ENCODE assay signal across 1 cellular context in the genomic region with DNA sequence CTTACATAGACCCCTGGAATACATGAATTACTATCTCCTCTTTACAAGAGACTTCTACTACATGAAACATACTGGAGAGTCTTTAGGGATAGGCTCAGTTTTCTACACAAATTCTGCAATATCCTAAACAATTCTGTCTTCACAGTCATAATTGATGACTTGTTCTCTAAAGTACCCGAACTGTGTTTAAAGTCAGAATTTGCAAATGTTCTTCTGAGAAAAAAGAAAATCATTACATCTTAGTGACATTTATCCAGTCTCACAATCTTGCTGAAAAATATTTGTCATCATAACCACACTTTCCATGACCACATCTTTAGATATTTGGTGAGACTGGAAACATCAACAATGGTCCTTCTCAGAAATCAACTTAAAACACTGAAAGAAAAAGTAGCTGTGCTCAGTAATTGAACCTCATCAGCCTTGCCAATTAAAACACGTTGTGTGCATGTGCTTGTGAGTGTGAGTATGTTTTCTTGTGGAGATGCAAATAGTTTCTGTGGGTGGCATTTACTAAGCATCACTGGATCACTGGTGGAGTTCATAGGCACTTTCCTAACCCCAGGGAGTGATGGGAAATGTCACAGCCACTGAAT.
TF ChIP-seq lines count a peak whose summit lies in the region.

No MANE protein-coding gene starts in this region.

TF ChIP-seq in GM23338, 12 proteins besides CTCF, POLR2A, EP300 and RAD21:
- TF ChIP-seq, protein P1, sequence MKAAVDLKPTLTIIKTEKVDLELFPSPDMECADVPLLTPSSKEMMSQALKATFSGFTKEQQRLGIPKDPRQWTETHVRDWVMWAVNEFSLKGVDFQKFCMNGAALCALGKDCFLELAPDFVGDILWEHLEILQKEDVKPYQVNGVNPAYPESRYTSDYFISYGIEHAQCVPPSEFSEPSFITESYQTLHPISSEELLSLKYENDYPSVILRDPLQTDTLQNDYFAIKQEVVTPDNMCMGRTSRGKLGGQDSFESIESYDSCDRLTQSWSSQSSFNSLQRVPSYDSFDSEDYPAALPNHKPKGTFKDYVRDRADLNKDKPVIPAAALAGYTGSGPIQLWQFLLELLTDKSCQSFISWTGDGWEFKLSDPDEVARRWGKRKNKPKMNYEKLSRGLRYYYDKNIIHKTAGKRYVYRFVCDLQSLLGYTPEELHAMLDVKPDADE (IDR thresholded peaks at IDR 0.05): no peak
- no peak for TF ChIP-seq ZNF331 (CRISPR knock-in tag; IDR thresholded peaks at IDR 0.05; ENCODE audit: low read depth)
- TF ChIP-seq NANOG (IDR thresholded peaks at IDR 0.05; ENCODE audit: borderline replicate concordance): no peak
- no peak for TF ChIP-seq JUNB (IDR thresholded peaks at IDR 0.05; ENCODE audit: unreplicated experiment)
- no peak for TF ChIP-seq EZH2 (IDR thresholded peaks at IDR 0.05; ENCODE audit: low read depth, unreplicated experiment)
- no peak for TF ChIP-seq STAT1 (IDR thresholded peaks at IDR 0.05; ENCODE audit: unreplicated experiment)
- TF ChIP-seq, protein P2, sequence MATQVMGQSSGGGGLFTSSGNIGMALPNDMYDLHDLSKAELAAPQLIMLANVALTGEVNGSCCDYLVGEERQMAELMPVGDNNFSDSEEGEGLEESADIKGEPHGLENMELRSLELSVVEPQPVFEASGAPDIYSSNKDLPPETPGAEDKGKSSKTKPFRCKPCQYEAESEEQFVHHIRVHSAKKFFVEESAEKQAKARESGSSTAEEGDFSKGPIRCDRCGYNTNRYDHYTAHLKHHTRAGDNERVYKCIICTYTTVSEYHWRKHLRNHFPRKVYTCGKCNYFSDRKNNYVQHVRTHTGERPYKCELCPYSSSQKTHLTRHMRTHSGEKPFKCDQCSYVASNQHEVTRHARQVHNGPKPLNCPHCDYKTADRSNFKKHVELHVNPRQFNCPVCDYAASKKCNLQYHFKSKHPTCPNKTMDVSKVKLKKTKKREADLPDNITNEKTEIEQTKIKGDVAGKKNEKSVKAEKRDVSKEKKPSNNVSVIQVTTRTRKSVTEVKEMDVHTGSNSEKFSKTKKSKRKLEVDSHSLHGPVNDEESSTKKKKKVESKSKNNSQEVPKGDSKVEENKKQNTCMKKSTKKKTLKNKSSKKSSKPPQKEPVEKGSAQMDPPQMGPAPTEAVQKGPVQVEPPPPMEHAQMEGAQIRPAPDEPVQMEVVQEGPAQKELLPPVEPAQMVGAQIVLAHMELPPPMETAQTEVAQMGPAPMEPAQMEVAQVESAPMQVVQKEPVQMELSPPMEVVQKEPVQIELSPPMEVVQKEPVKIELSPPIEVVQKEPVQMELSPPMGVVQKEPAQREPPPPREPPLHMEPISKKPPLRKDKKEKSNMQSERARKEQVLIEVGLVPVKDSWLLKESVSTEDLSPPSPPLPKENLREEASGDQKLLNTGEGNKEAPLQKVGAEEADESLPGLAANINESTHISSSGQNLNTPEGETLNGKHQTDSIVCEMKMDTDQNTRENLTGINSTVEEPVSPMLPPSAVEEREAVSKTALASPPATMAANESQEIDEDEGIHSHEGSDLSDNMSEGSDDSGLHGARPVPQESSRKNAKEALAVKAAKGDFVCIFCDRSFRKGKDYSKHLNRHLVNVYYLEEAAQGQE (IDR thresholded peaks at IDR 0.05; ENCODE audit: unreplicated experiment): no peak
- no peak for TF ChIP-seq ZNF114 (CRISPR knock-in tag; IDR thresholded peaks at IDR 0.05)
- TF ChIP-seq EZH2phosphoT487 (IDR thresholded peaks at IDR 0.05; ENCODE audit: unreplicated experiment): no peak
- TF ChIP-seq CREB1 (CRISPR knock-in tag; IDR thresholded peaks at IDR 0.05; ENCODE audit: low read depth): no peak
- no peak for TF ChIP-seq POLR2AphosphoS5 (IDR thresholded peaks at IDR 0.05; ENCODE audit: low read depth)
- TF ChIP-seq, protein P3, sequence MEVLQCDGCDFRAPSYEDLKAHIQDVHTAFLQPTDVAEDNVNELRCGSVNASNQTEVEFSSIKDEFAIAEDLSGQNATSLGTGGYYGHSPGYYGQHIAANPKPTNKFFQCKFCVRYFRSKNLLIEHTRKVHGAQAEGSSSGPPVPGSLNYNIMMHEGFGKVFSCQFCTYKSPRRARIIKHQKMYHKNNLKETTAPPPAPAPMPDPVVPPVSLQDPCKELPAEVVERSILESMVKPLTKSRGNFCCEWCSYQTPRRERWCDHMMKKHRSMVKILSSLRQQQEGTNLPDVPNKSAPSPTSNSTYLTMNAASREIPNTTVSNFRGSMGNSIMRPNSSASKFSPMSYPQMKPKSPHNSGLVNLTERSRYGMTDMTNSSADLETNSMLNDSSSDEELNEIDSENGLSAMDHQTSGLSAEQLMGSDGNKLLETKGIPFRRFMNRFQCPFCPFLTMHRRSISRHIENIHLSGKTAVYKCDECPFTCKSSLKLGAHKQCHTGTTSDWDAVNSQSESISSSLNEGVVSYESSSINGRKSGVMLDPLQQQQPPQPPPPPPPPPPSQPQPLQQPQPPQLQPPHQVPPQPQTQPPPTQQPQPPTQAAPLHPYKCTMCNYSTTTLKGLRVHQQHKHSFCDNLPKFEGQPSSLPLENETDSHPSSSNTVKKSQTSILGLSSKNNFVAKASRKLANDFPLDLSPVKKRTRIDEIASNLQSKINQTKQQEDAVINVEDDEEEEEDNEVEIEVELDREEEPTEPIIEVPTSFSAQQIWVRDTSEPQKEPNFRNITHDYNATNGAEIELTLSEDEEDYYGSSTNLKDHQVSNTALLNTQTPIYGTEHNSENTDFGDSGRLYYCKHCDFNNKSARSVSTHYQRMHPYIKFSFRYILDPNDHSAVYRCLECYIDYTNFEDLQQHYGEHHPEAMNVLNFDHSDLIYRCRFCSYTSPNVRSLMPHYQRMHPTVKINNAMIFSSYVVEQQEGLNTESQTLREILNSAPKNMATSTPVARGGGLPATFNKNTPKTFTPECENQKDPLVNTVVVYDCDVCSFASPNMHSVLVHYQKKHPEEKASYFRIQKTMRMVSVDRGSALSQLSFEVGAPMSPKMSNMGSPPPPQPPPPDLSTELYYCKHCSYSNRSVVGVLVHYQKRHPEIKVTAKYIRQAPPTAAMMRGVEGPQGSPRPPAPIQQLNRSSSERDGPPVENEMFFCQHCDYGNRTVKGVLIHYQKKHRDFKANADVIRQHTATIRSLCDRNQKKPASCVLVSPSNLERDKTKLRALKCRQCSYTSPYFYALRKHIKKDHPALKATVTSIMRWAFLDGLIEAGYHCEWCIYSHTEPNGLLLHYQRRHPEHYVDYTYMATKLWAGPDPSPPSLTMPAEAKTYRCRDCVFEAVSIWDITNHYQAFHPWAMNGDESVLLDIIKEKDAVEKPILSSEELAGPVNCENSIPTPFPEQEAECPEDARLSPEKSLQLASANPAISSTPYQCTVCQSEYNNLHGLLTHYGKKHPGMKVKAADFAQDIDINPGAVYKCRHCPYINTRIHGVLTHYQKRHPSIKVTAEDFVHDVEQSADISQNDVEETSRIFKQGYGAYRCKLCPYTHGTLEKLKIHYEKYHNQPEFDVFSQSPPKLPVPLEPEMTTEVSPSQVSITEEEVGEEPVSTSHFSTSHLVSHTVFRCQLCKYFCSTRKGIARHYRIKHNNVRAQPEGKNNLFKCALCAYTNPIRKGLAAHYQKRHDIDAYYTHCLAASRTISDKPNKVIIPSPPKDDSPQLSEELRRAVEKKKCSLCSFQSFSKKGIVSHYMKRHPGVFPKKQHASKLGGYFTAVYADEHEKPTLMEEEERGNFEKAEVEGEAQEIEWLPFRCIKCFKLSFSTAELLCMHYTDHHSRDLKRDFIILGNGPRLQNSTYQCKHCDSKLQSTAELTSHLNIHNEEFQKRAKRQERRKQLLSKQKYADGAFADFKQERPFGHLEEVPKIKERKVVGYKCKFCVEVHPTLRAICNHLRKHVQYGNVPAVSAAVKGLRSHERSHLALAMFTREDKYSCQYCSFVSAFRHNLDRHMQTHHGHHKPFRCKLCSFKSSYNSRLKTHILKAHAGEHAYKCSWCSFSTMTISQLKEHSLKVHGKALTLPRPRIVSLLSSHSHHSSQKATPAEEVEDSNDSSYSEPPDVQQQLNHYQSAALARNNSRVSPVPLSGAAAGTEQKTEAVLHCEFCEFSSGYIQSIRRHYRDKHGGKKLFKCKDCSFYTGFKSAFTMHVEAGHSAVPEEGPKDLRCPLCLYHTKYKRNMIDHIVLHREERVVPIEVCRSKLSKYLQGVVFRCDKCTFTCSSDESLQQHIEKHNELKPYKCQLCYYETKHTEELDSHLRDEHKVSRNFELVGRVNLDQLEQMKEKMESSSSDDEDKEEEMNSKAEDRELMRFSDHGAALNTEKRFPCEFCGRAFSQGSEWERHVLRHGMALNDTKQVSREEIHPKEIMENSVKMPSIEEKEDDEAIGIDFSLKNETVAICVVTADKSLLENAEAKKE (CRISPR knock-in tag; IDR thresholded peaks at IDR 0.05): no peak
TF ChIP-seq in GM23338: peak in this region for 0.
